16 cellular contexts compared by ENCODE assay signal in genomic region chr10:76309744-76310441, GRCh38.
DNase-seq lines count a peak whose midpoint lies in the region; ATAC-seq and TF ChIP-seq lines count a peak whose summit lies in the region.
"Had no signal": no experiment of that assay in that cellular context is flagged by ENCODE, and none has a peak within 500 bp of the region (broad histone marks: within the 10 kb centered on the region; RNA-seq: fewer than 3 reads in every experiment).

No MANE protein-coding gene starts in this region.

- H4K20me1 ChIP-seq in neural progenitor cell (ENCODE audit: low read depth) = peaks cover 8% of the 10 kb centered on the region

- no peaks in the 10 kb centered on the region for H3K9me3 ChIP-seq in neural progenitor cell (ENCODE audit: low read depth)
- H3K9me3 ChIP-seq: pancreas, SJCRH30 had no signal

- DNase-seq in AG04449 (ENCODE audit: low read depth, low spot score) = peak; percentile 45
- DNase-seq in NCI-H226 = peak; percentile 87
- DNase-seq in cardiac fibroblast (ENCODE audit: low read depth in 2 of 2) = peak; percentile 27 to 33
- no peak for DNase-seq in neural progenitor cell (ENCODE audit: low spot score)
- no peak for DNase-seq in stimulated activated naive CD4-positive, alpha-beta T cell (lab: John Stamatoyannopoulos, UW)
- DNase-seq in stimulated activated naive B cell treated with anti-CD40 and anti-IgM and Interleukin-4, amounts not matched to agents 10 μg/mL and 1 μg/mL and 100 μg/mL, for 72 hours = no peak
- no peak for DNase-seq in epidermal melanocyte (ENCODE audit: insufficient read length, low spot score)
- DNase-seq: activated CD4-positive, alpha-beta T cell treated with anti-CD3 and anti-CD28 coated beads for 48 hours; AML-193; NCI-H345; pancreas; SJCRH30; stimulated activated CD4-positive, alpha-beta T cell treated with anti-CD3 and anti-CD28 coated beads, Interleukin-12 subunit alpha, Interleukin-12 subunit beta, amount 100 ng/mL, for 4 hours had no signal

- H3K27me3 Mint-ChIP-seq in neural progenitor cell (ENCODE audit: insufficient read depth, low read depth) = peaks cover 6% of the 10 kb centered on the region
- H3K27me3 Mint-ChIP-seq in stimulated activated naive B cell treated with anti-CD40 and anti-IgM and Interleukin-4, amounts not matched to agents 10 μg/mL and 1 μg/mL and 100 μg/mL, for 72 hours = no peaks in the 10 kb centered on the region

- H3K4me2 ChIP-seq in neural progenitor cell = peak overlapping the region; percentile 51

- H3K4me3 ChIP-seq in AG04449 (ENCODE audit: low read depth, low read length) (no peak overlapping the region), cardiac fibroblast (replicated peaks in 1 of 2; ENCODE audit: low read depth in 2 of 2, low read length in 2 of 2) (no peak overlapping the region), neural progenitor cell (no peak overlapping the region)
- H3K4me3 ChIP-seq: pancreas, SJCRH30 had no signal

- no peak overlapping the region for H3K27ac ChIP-seq in neural progenitor cell
- H3K27ac ChIP-seq: pancreas, SJCRH30 had no signal

- no peak overlapping the region for H3K27ac Mint-ChIP-seq in neural progenitor cell
- H3K27ac Mint-ChIP-seq in stimulated activated naive B cell treated with anti-CD40 and anti-IgM and Interleukin-4, amounts not matched to agents 10 μg/mL and 1 μg/mL and 100 μg/mL, for 72 hours = no peak overlapping the region
- H3K27ac Mint-ChIP-seq: activated naive CD4-positive, alpha-beta T cell treated with anti-CD3 and anti-CD28 coated beads, Interleukin-2, amount 50 U/mL, for 72 hours; IgD-negative memory B cell had no signal

- no peak for ATAC-seq in stimulated activated naive B cell treated with anti-CD40 and anti-IgM and Interleukin-4, amounts not matched to agents 10 μg/mL and 1 μg/mL and 100 μg/mL, for 72 hours (replicated peaks)
- ATAC-seq in HG02870 (IDR thresholded peaks at IDR 0.05; ENCODE audit: unreplicated experiment) = no peak
- ATAC-seq: activated naive CD4-positive, alpha-beta T cell treated with anti-CD3 and anti-CD28 coated beads, Interleukin-2, amount 50 U/mL, for 72 hours; pancreas had no signal

- peaks cover 52% of the 10 kb centered on the region for H3K4me1 Mint-ChIP-seq in neural progenitor cell
- no peaks in the 10 kb centered on the region for H3K4me1 Mint-ChIP-seq in stimulated activated naive B cell treated with anti-CD40 and anti-IgM and Interleukin-4, amounts not matched to agents 10 μg/mL and 1 μg/mL and 100 μg/mL, for 72 hours
- H3K4me1 Mint-ChIP-seq: IgD-negative memory B cell had no signal

- peaks cover 4% of the 10 kb centered on the region for H3K27me3 ChIP-seq in neural progenitor cell
- H3K27me3 ChIP-seq: pancreas had no signal

- no peak overlapping the region for H2AFZ ChIP-seq in neural progenitor cell (replicated peaks)

- no peaks in the 10 kb centered on the region for H3K36me3 ChIP-seq in neural progenitor cell
- H3K36me3 ChIP-seq: pancreas, SJCRH30 had no signal

- H3F3A ChIP-seq in neural progenitor cell (ENCODE audit: low read depth) = peaks cover 21% of the 10 kb centered on the region

- POLR2A ChIA-PET in AG04449 (lab: Yijun Ruan, JAX) = interaction anchor here (0.7 to 0.8 kb wide), 2 partner anchors 123 to 909 kb away, joined by 3 to 4 read pairs; no protein-coding TSS in a partner anchor

- H3K9ac ChIP-seq in neural progenitor cell = no peak overlapping the region

- H3K4me3 Mint-ChIP-seq in neural progenitor cell = no peak overlapping the region
- no peak overlapping the region for H3K4me3 Mint-ChIP-seq in stimulated activated naive B cell treated with anti-CD40 and anti-IgM and Interleukin-4, amounts not matched to agents 10 μg/mL and 1 μg/mL and 100 μg/mL, for 72 hours
- H3K4me3 Mint-ChIP-seq: IgD-negative memory B cell had no signal

- H3K36me3 Mint-ChIP-seq in neural progenitor cell = no peaks in the 10 kb centered on the region
- H3K36me3 Mint-ChIP-seq in stimulated activated naive B cell treated with anti-CD40 and anti-IgM and Interleukin-4, amounts not matched to agents 10 μg/mL and 1 μg/mL and 100 μg/mL, for 72 hours = no peaks in the 10 kb centered on the region
- H3K36me3 Mint-ChIP-seq: activated naive CD4-positive, alpha-beta T cell treated with anti-CD3 and anti-CD28 coated beads, Interleukin-2, amount 50 U/mL, for 72 hours; IgD-negative memory B cell had no signal

- CTCF ChIA-PET in AG04449 (lab: Yijun Ruan, JAX) = interaction anchor here (1.2 kb wide), 1 partner anchor 233 kb away, joined by 3 read pairs; no protein-coding TSS in a partner anchor

- H3K9me3 Mint-ChIP-seq in neural progenitor cell = no peaks in the 10 kb centered on the region
- H3K9me3 Mint-ChIP-seq in stimulated activated naive B cell treated with anti-CD40 and anti-IgM and Interleukin-4, amounts not matched to agents 10 μg/mL and 1 μg/mL and 100 μg/mL, for 72 hours = no peaks in the 10 kb centered on the region
- H3K9me3 Mint-ChIP-seq: activated naive CD4-positive, alpha-beta T cell treated with anti-CD3 and anti-CD28 coated beads, Interleukin-2, amount 50 U/mL, for 72 hours; IgD-negative memory B cell had no signal

- no peak for TF ChIP-seq CTCF in AG04449 (IDR thresholded peaks at IDR 0.05; ENCODE audit: insufficient read depth, low read length, missing control alignments)
- TF ChIP-seq CTCF in cardiac fibroblast (IDR thresholded peaks at IDR 0.05; ENCODE audit: low read depth, low read length) = no peak
- TF ChIP-seq CTCF in neural progenitor cell (IDR thresholded peaks at IDR 0.05) = no peak

- no peaks in the 10 kb centered on the region for H3K79me2 ChIP-seq in neural progenitor cell (ENCODE audit: low read depth)

- peaks cover 24% of the 10 kb centered on the region for H3K4me1 ChIP-seq in neural progenitor cell
- H3K4me1 ChIP-seq: SJCRH30 had no signal

Comparison
In these comparisons a context has a peak if more than half of its experiments do, and no peak if none do; other contexts are left out.
1. DNase-seq: peak in AG04449 (single experiment), NCI-H226 (single experiment) and cardiac fibroblast (2 of 2); none in neural progenitor cell (single experiment), stimulated activated naive CD4-positive, alpha-beta T cell (0 of 6), stimulated activated naive B cell treated with anti-CD40 and anti-IgM and Interleukin-4, amounts not matched to agents 10 μg/mL and 1 μg/mL and 100 μg/mL, for 72 hours (single experiment) and epidermal melanocyte (single experiment).